Comparison of ENCODE assay signal across 15 cellular contexts in genomic region chr17:69450857-69451410, GRCh38. TPM values are rescaled to one million over a fixed set of nuclear protein-coding genes. Genes with fewer than 3 reads are reported as not detected.
DNase-seq lines count a peak whose midpoint lies in the region; ATAC-seq and TF ChIP-seq lines count a peak whose summit lies in the region.
"Had no signal": no experiment of that assay in that cellular context is flagged by ENCODE, and none has a peak within 500 bp of the region (broad histone marks: within the 10 kb centered on the region; RNA-seq: fewer than 3 reads in every experiment).

No MANE protein-coding gene starts in this region.

- peak overlapping the region; percentile 90 for H3K27ac Mint-ChIP-seq in endodermal cell
- no peak overlapping the region for H3K27ac Mint-ChIP-seq in activated CD4-positive, alpha-beta memory T cell treated with anti-CD3 and anti-CD28 coated beads for 36 hours
- H3K27ac Mint-ChIP-seq: activated CD8-positive, alpha-beta T cell treated with anti-CD3 and anti-CD28 coated beads for 36 hours; activated naive CD4-positive, alpha-beta T cell treated with anti-CD3 and anti-CD28 coated beads, Interleukin-2, amount 50 U/mL, for 24 hours had no signal

- no peaks in the 10 kb centered on the region for H3K36me3 ChIP-seq in endodermal cell (ENCODE audit: control insufficient read depth, insufficient read depth, low read length)
- no peaks in the 10 kb centered on the region for H3K36me3 ChIP-seq in gastrocnemius medialis

- TF ChIP-seq CTCF in endodermal cell (conservative IDR thresholded peaks at IDR 0.05) (no peak), gastrocnemius medialis (IDR thresholded peaks at IDR 0.05 in 4 of 5, conservative IDR thresholded peaks at IDR 0.05 in 1 of 5) (no peak), GM13976 (IDR thresholded peaks at IDR 0.05; ENCODE audit: borderline replicate concordance, control extremely low read depth, extremely low read depth, insufficient read depth, missing control alignments) (no peak)

- no peaks in the 10 kb centered on the region for H3K27me3 Mint-ChIP-seq in endodermal cell (ENCODE audit: insufficient read depth)
- no peaks in the 10 kb centered on the region for H3K27me3 Mint-ChIP-seq in activated CD4-positive, alpha-beta memory T cell treated with anti-CD3 and anti-CD28 coated beads for 36 hours
- H3K27me3 Mint-ChIP-seq: activated CD8-positive, alpha-beta T cell treated with anti-CD3 and anti-CD28 coated beads for 36 hours; activated naive CD4-positive, alpha-beta T cell treated with anti-CD3 and anti-CD28 coated beads, Interleukin-2, amount 50 U/mL, for 24 hours; CD4-positive, alpha-beta memory T cell had no signal

- no peak overlapping the region for H3K4me3 Mint-ChIP-seq in endodermal cell
- no peak overlapping the region for H3K4me3 Mint-ChIP-seq in activated CD4-positive, alpha-beta memory T cell treated with anti-CD3 and anti-CD28 coated beads for 36 hours
- H3K4me3 Mint-ChIP-seq: activated CD8-positive, alpha-beta T cell treated with anti-CD3 and anti-CD28 coated beads for 36 hours; activated naive CD4-positive, alpha-beta T cell treated with anti-CD3 and anti-CD28 coated beads, Interleukin-2, amount 50 U/mL, for 24 hours had no signal

- peaks cover 58% of the 10 kb centered on the region for H3K4me1 Mint-ChIP-seq in endodermal cell
- peaks cover 13% of the 10 kb centered on the region for H3K4me1 Mint-ChIP-seq in activated CD4-positive, alpha-beta memory T cell treated with anti-CD3 and anti-CD28 coated beads for 36 hours (ENCODE audit: low read depth)

- H3K9me3 ChIP-seq in endodermal cell (ENCODE audit: control insufficient read depth, low read length) (no peaks in the 10 kb centered on the region), gastrocnemius medialis (no peaks in the 10 kb centered on the region)

- ATAC-seq in GM19463 (IDR thresholded peaks at IDR 0.05; ENCODE audit: unreplicated experiment) (peak; percentile 19), HG03442 (IDR thresholded peaks at IDR 0.05; ENCODE audit: unreplicated experiment) (peak; percentile 25), gastrocnemius medialis (no peak)
- ATAC-seq: activated CD8-positive, alpha-beta T cell treated with anti-CD3 and anti-CD28 coated beads for 36 hours had no signal

- H3K27ac ChIP-seq in endodermal cell (ENCODE audit: low read depth, low read length) (no peak overlapping the region), gastrocnemius medialis (peak overlapping the region; percentile 77 to 97 (median 86))
- H3K27ac ChIP-seq: PC-9 had no signal

- H3K4me1 ChIP-seq in endodermal cell (ENCODE audit: control insufficient read depth, insufficient read depth, low read length) (peaks cover 7% of the 10 kb centered on the region), gastrocnemius medialis (peaks cover 52 to 61% of the 10 kb centered on the region in 2 donors)

- WGBS in endodermal cell (ENCODE audit: insufficient coverage in 1 of 2, insufficient read length in 1 of 2), 2 experiments, result 64 to 72% methylated on average over 8 to 9 of the region's 9 CpGs

- POLR2A ChIA-PET in activated CD4-positive, alpha-beta memory T cell treated with anti-CD3 and anti-CD28 coated beads for 36 hours (lab: Charles Lee), result no interaction called here

- no peaks in the 10 kb centered on the region for H3K9me3 Mint-ChIP-seq in endodermal cell
- no peaks in the 10 kb centered on the region for H3K9me3 Mint-ChIP-seq in activated CD4-positive, alpha-beta memory T cell treated with anti-CD3 and anti-CD28 coated beads for 36 hours
- H3K9me3 Mint-ChIP-seq: activated CD8-positive, alpha-beta T cell treated with anti-CD3 and anti-CD28 coated beads for 36 hours; activated naive CD4-positive, alpha-beta T cell treated with anti-CD3 and anti-CD28 coated beads, Interleukin-2, amount 50 U/mL, for 24 hours; CD4-positive, alpha-beta memory T cell had no signal

- CTCF ChIA-PET in activated CD4-positive, alpha-beta memory T cell treated with anti-CD3 and anti-CD28 coated beads for 36 hours (lab: Charles Lee), result no interaction called here

- DNase-seq in endodermal cell (peak; percentile 55), gastrocnemius medialis (no peak), RPMI8226 (no peak), GM13976 (ENCODE audit: low spot score) (no peak), iPS-NIHi11 (ENCODE audit: low spot score) (no peak)
- no peak for DNase-seq in activated CD4-positive, alpha-beta memory T cell treated with anti-CD3 and anti-CD28 coated beads for 36 hours
- DNase-seq: activated CD8-positive, alpha-beta T cell treated with anti-CD3 and anti-CD28 coated beads for 36 hours; CD4-positive, alpha-beta memory T cell; central memory CD4-positive, alpha-beta T cell; Kasumi-1; NCI-H2081 treated with DMSO at 0.1 percent for 48 hours; PC-9 had no signal

- no peak overlapping the region for H3K9ac ChIP-seq in endodermal cell (ENCODE audit: extremely low read depth, low read length, poor library complexity, severe bottlenecking)

- no peaks in the 10 kb centered on the region for H3K36me3 Mint-ChIP-seq in endodermal cell (ENCODE audit: low read depth)
- H3K36me3 Mint-ChIP-seq in activated CD4-positive, alpha-beta memory T cell treated with anti-CD3 and anti-CD28 coated beads for 36 hours, result peaks cover 4% of the 10 kb centered on the region

- H3K4me3 ChIP-seq in endodermal cell (ENCODE audit: low read length) (no peak overlapping the region), gastrocnemius medialis (no peak overlapping the region)
- H3K4me3 ChIP-seq: PC-9 had no signal

- no peaks in the 10 kb centered on the region for H3K27me3 ChIP-seq in endodermal cell (ENCODE audit: control insufficient read depth, insufficient read depth, low read length, poor library complexity, severe bottlenecking)
- H3K27me3 ChIP-seq in gastrocnemius medialis, result no peaks in the 10 kb centered on the region

- intact Hi-C loops in gastrocnemius medialis (cut with DNase I; ENCODE audit: low total_unique reads), result loop anchor here (5.0 kb wide), 1 partner anchor 36 kb away; no protein-coding TSS in a partner anchor
- intact Hi-C loops in activated CD4-positive, alpha-beta memory T cell treated with anti-CD3 and anti-CD28 coated beads for 36 hours (cut with micrococcal nuclease), result no loop called here

- TF ChIP-seq POLR2A in gastrocnemius medialis (IDR thresholded peaks at IDR 0.05), result no peak

- in situ Hi-C loops in gastrocnemius medialis (cut with MboI; ENCODE audit: low sequenced_read_pairs in 4 of 4) (no loop called here), GM13976 (cut with MboI; ENCODE audit: low sequenced_read_pairs, unreplicated experiment) (no loop called here)

RNA-seq across cellular contexts. Expression of gene MAP2K6, which starts 36.4 kb away (rescaled TPM):
- 10 to 100 TPM; 42.2 to 55.3 TPM for total RNA-seq in endodermal cell
- 24.1 TPM for polyA plus RNA-seq in endodermal cell (2013, experiment 1 of 2)
- 19.3 TPM for polyA plus RNA-seq in endodermal cell (2013, experiment 2 of 2)
- 100 to 1,000 TPM in 3 of 4 donors, 10 to 100 TPM in 1; 35.1 to 351 (median 223) TPM for total RNA-seq in gastrocnemius medialis
- 1 to 10 TPM; 2.2 TPM for total RNA-seq in activated CD4-positive, alpha-beta memory T cell treated with anti-CD3 and anti-CD28 coated beads for 36 hours

Comparison
In these comparisons a context has a peak if more than half of its experiments do, and no peak if none do; other contexts are left out.
1. ATAC-seq: peak in GM19463 (single experiment) and HG03442 (single experiment); none in gastrocnemius medialis (0 of 2).
2. RNA of gene MAP2K6, which starts 36.4 kb away (total RNA-seq): 35.1 to 351 TPM in gastrocnemius medialis and 42.2 to 55.3 TPM in endodermal cell; 2.2 TPM in activated CD4-positive, alpha-beta memory T cell treated with anti-CD3 and anti-CD28 coated beads for 36 hours; every median in the first group is over 10 times any median in the second.